8 cellular contexts compared by ENCODE assay signal in the genomic region with DNA sequence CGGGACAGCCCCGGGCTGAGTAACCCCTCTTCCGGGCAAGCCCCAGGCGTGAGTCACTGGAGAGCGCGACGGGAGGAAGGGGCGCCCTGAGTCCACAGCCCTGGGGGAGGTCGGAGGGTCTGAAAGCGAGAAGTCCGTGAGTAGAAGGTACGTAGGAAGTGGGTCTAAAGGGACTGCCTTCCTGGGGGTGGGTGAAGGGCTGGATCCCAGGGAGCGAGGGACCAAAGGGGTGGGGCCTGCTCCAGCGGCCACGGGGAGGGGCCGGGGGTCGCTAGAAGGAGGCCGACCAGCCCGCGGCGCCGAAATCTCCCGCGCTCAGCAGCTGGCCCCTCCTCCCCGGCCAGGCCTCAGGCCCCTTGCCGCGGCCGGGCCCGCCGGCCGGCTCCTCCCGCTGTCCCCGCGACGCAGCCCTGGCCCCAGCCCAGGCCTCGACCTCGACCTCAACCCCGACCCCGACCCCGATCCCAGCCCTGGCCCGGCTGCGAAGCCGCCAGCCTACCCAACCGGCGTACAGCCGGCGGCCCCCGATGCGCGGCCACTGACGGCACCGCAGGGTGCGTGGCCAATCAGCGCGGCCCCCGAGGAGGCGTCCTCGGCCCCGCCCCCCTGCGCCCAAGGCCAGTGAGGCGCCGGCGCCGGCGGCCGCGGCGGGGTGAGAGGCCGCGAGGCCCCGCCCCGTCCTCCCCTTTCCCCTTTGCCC.
DNase-seq lines count a peak whose midpoint lies in the region; ATAC-seq lines count a peak whose summit lies in the region.

No MANE protein-coding gene starts in this region.

- H3K4me3 Mint-ChIP-seq in central memory CD8-positive, alpha-beta T cell, result peak overlapping the region; percentile 91

- H3K27me3 Mint-ChIP-seq in central memory CD8-positive, alpha-beta T cell, result no peaks in the 10 kb centered on the region

- peak overlapping the region; percentile 77 for H3K27ac Mint-ChIP-seq in central memory CD8-positive, alpha-beta T cell (ENCODE audit: low read depth)

- H3K4me1 Mint-ChIP-seq in central memory CD8-positive, alpha-beta T cell, result peaks cover 23% of the 10 kb centered on the region

- H3K36me3 Mint-ChIP-seq in central memory CD8-positive, alpha-beta T cell (ENCODE audit: insufficient read depth), result peaks cover 15% of the 10 kb centered on the region

- no peaks in the 10 kb centered on the region for H3K9me3 Mint-ChIP-seq in central memory CD8-positive, alpha-beta T cell

- ATAC-seq in GM19025 (IDR thresholded peaks at IDR 0.05; ENCODE audit: low read depth, unreplicated experiment) (peak; percentile 93), HG03175 (IDR thresholded peaks at IDR 0.05; ENCODE audit: unreplicated experiment) (peak; percentile 91)
- ATAC-seq in central memory CD8-positive, alpha-beta T cell (replicated peaks; ENCODE audit: extremely low read depth, poor library complexity, severe bottlenecking), result peak; percentile 92

- peak; percentile 99 for DNase-seq in AG20443 (ENCODE audit: low spot score)
- peak; percentile 95 for DNase-seq in NCI-H345 (lab: John Stamatoyannopoulos, UW)
- DNase-seq in activated CD4-positive, CD25-positive, alpha-beta regulatory T cell treated with anti-CD3 and anti-CD28 coated beads, Interleukin-2, amount 50 U/mL, for 16 hours (ENCODE audit: low read depth, low spot score), result peak; percentile 81
- peak; percentile 73 to 75 for DNase-seq in central memory CD8-positive, alpha-beta T cell (ENCODE audit: low spot score in 2 of 2)
- DNase-seq in islet precursor cell, result peak; percentile 96
- DNase-seq in stimulated activated CD4-positive, alpha-beta T cell treated with anti-CD3 and anti-CD28 coated beads, Interleukin-12 subunit alpha, Interleukin-12 subunit beta, amount 100 ng/mL, for 4 hours, result peak; percentile 92

Comparison
In these comparisons a context has a peak if more than half of its experiments do, and no peak if none do; other contexts are left out.
1. Peak in every context shown above with its lines: DNase-seq and ATAC-seq.